8 cellular contexts compared by ENCODE assay signal in genomic region chr3:58884457-58884856, GRCh38.
"Had no signal": no experiment of that assay in that cellular context is flagged by ENCODE, and none has a peak within 500 bp of the region (broad histone marks: within the 10 kb centered on the region; RNA-seq: fewer than 3 reads in every experiment).

No MANE protein-coding gene starts in this region.

- H3K9ac ChIP-seq: GM23248 had no signal

- H3K9me3 ChIP-seq: HAP-1 had no signal

- H3K36me3 ChIP-seq: HAP-1 had no signal

- DNase-seq: GM23248, GOT3, H7, HFFc6 had no signal

- H3K27ac ChIP-seq: GM23248, HL-60 had no signal

- ATAC-seq: HCT116, HepG2 had no signal

- FAIRE-seq: HepG2 had no signal

- H2AFZ ChIP-seq: GM23248 had no signal

- H3K4me3 ChIP-seq: GM23248, HAP-1 had no signal
